ENCODE assay signal across 24 cellular contexts in genomic region chr9:98892296-98892695, GRCh38. TPM values are rescaled to one million over a fixed set of nuclear protein-coding genes. Genes with fewer than 3 reads are reported as not detected.
"Had no signal": no experiment of that assay in that cellular context is flagged by ENCODE, and none has a peak within 500 bp of the region (broad histone marks: within the 10 kb centered on the region; RNA-seq: fewer than 3 reads in every experiment).

No MANE protein-coding gene starts in this region.

- H3K27ac ChIP-seq: brain microvascular endothelial cell, cardiac muscle cell, KMS-11, Peyer's patch, RWPE1 had no signal

- H3K27me3 ChIP-seq: brain microvascular endothelial cell, cardiac muscle cell, Peyer's patch had no signal

- H3K9ac ChIP-seq: KMS-11 had no signal

- H3K4me2 ChIP-seq: KMS-11 had no signal

- H3K36me3 ChIP-seq: brain microvascular endothelial cell, cardiac muscle cell, Peyer's patch had no signal

- H3K9me3 ChIP-seq: Peyer's patch had no signal

- H3K4me3 ChIP-seq: cardiac muscle cell, Peyer's patch had no signal

- ATAC-seq: activated CD8-positive, alpha-beta memory T cell treated with anti-CD3 and anti-CD28 coated beads, Interleukin-2, amount 10 ng/mL, durations not matched to agents 7 days and 5 days; activated T-cell treated with anti-CD3 and anti-CD28 coated beads, Interleukin-2, amount 50 U/mL, for 4 hours; T-helper 17 cell; WTC11 had no signal

- DNase-seq: activated CD4-positive, alpha-beta T cell treated with anti-CD3 and anti-CD28 coated beads for 48 hours; activated CD4-positive, alpha-beta T cell treated with anti-CD3 and anti-CD28 coated beads, Interleukin-2, amount 50 U/mL, for 48 hours; activated CD4-positive, CD25-positive, alpha-beta regulatory T cell treated with anti-CD3 and anti-CD28 coated beads, Interleukin-2, amount 50 U/mL, for 72 hours; activated CD8-positive, alpha-beta memory T cell treated with anti-CD3 and anti-CD28 coated beads, Interleukin-2, amount 10 ng/mL, durations not matched to agents 7 days and 5 days; activated gamma-delta T cell; activated naive CD4-positive, alpha-beta T cell treated with anti-CD3 and anti-CD28 coated beads for 36 hours; activated T-cell treated with anti-CD3 and anti-CD28 coated beads, Interleukin-2, amount 50 U/mL, for 4 hours; anterior cingulate cortex; brain microvascular endothelial cell; NCI-H1092; NCI-H1417; NCI-H1930; NCI-H510A treated with DMSO at 0.1 percent for 48 hours; NCI-H69; NK-92 treated with Interleukin-12 subunit alpha and Interleukin-12 subunit beta, amount 100 ng/mL, for 24 hours; Peyer's patch; SHP77; T-helper 17 cell; T-helper 9 cell had no signal

- H3K4me1 ChIP-seq: Peyer's patch had no signal

RNA-seq across cellular contexts. Expression of gene COL15A1, which starts 51.4 kb away (rescaled TPM):
- total RNA-seq: MCF 10A, T-helper 17 cell had no signal
